ENCODE assay signal across 27 cellular contexts in genomic region chr1:83994111-83994510, GRCh38.
"Had no signal": no experiment of that assay in that cellular context is flagged by ENCODE, and none has a peak within 500 bp of the region (broad histone marks: within the 10 kb centered on the region; RNA-seq: fewer than 3 reads in every experiment).

No MANE protein-coding gene starts in this region.

- H3K4me1 ChIP-seq: adrenal gland had no signal

- DNase-seq: activated CD4-positive, alpha-beta T cell treated with anti-CD3 and anti-CD28 coated beads for 48 hours; activated CD4-positive, alpha-beta T cell treated with anti-CD3 and anti-CD28 coated beads, Interleukin-2, amount 50 U/mL, for 4 hours; activated CD4-positive, CD25-positive, alpha-beta regulatory T cell treated with anti-CD3 and anti-CD28 coated beads, Interleukin-2, amount 50 U/mL, for 72 hours; activated CD8-positive, alpha-beta memory T cell treated with anti-CD3 and anti-CD28 coated beads, Interleukin-2, amount 50 U/mL, for 48 hours; activated CD8-positive, alpha-beta T cell treated with anti-CD3 and anti-CD28 coated beads, Interleukin-2, amount 10 ng/mL, durations not matched to agents 7 days and 5 days; activated naive CD4-positive, alpha-beta T cell treated with anti-CD3 and anti-CD28 coated beads, Interleukin-2, amount 50 U/mL, for 16 hours; activated naive CD8-positive, alpha-beta T cell treated with anti-CD3 and anti-CD28 coated beads, Interleukin-2, amount 10 ng/mL, durations not matched to agents 7 days and 5 days; activated T-cell treated with anti-CD3 and anti-CD28 coated beads, Interleukin-2, amount 50 U/mL, for 1 hour; adrenal gland; anterior cingulate cortex; MG63; MV-4-11; NCI-H1092 treated with DMSO at 0.1 percent for 48 hours; NCI-H1417 treated with DMSO at 0.1 percent for 48 hours; NCI-H187; NCI-H2081; NCI-H2171; NCI-H2227 treated with DMSO at 0.1 percent for 48 hours; NCI-H446 treated with DMSO at 0.1 percent for 48 hours; NCI-H524 treated with DMSO at 0.1 percent for 48 hours; NCI-H774; Peyer's patch; SHP77 treated with DMSO at 0.1 percent for 48 hours; T-helper 17 cell; T-helper 9 cell had no signal

- ATAC-seq: activated CD8-positive, alpha-beta T cell treated with anti-CD3 and anti-CD28 coated beads, Interleukin-2, amount 10 ng/mL, durations not matched to agents 7 days and 5 days; T-helper 17 cell; WTC11 had no signal

- H3K36me3 ChIP-seq: adrenal gland, MG63, Peyer's patch had no signal

- H3K9me3 ChIP-seq: adrenal gland, MG63, Peyer's patch had no signal

- H3K27ac ChIP-seq: adrenal gland, KMS-11, Peyer's patch had no signal

- H3K4me3 ChIP-seq: adrenal gland, MG63, Peyer's patch had no signal

- H3K9ac ChIP-seq: KMS-11 had no signal

- H3K27me3 ChIP-seq: adrenal gland, Peyer's patch had no signal

- H3K4me2 ChIP-seq: KMS-11 had no signal
